In genomic region chr2:63192889-63193778, GRCh38 we compare ENCODE assay signal across 26 cellular contexts.
A peak's percentile ranks its signal among the peaks of the same experiment; 100 is the strongest.
DNase-seq lines count a peak whose midpoint lies in the region; ATAC-seq, FAIRE-seq and TF ChIP-seq lines count a peak whose summit lies in the region.
"Had no signal": no experiment of that assay in that cellular context is flagged by ENCODE, and none has a peak within 500 bp of the region (broad histone marks: within the 10 kb centered on the region; RNA-seq: fewer than 3 reads in every experiment).

No MANE protein-coding gene starts in this region.

- FAIRE-seq in G401.6 (lab: Jason Lieb, UNC), result peak; percentile 55
- FAIRE-seq: K562, pancreas, small intestine had no signal

- DNase-seq in NCI-H1105 (lab: John Stamatoyannopoulos, UW), result peak; percentile 24
- DNase-seq in NCI-H510A treated with DMSO at 0.1 percent for 48 hours (lab: John Stamatoyannopoulos, UW), result peak; percentile 33
- DNase-seq in fibroblast of villous mesenchyme (ENCODE audit: low read depth), result peak; percentile 25
- no peak for DNase-seq in cerebellar cortex (ENCODE audit: low spot score)
- DNase-seq in ecto neural progenitor cell (ENCODE audit: low spot score), result no peak
- DNase-seq in gastrocnemius medialis, result no peak
- DNase-seq: activated CD4-positive, alpha-beta memory T cell treated with anti-CD3 and anti-CD28 coated beads for 36 hours; CD4-positive, CD25-positive, alpha-beta regulatory T cell; foreskin fibroblast; H7; left cardiac atrium; mammary epithelial cell; MG63; NCI-H1694 treated with DMSO at 0.1 percent for 48 hours; NK-92 treated with Interleukin-12 subunit alpha and Interleukin-12 subunit beta, amount 100 ng/mL, for 24 hours; pancreas; PC-9; retina; stimulated activated naive CD8-positive, alpha-beta T cell treated with anti-CD3 and anti-CD28 coated beads, Interleukin-15, amount 100 ng/mL, for 72 hours; uterus had no signal

- no peak overlapping the region for H3K27ac ChIP-seq in gastrocnemius medialis
- H3K27ac ChIP-seq: coronary artery, pancreas, PC-9, uterus had no signal

- intact Hi-C loops in gastrocnemius medialis (cut with DNase I; ENCODE audit: low total_unique reads), result no loop called here

- TF ChIP-seq POLR2A in gastrocnemius medialis (IDR thresholded peaks at IDR 0.05), result no peak

- in situ Hi-C loops in gastrocnemius medialis (cut with MboI; ENCODE audit: low sequenced_read_pairs in 4 of 4), result no loop called here

- H3K4me3 ChIP-seq in fibroblast of villous mesenchyme (ENCODE audit: low read depth, low read length), result no peak overlapping the region
- H3K4me3 ChIP-seq in gastrocnemius medialis, result no peak overlapping the region
- H3K4me3 ChIP-seq: coronary artery, K562, MG63, pancreas, PC-9, uterus had no signal

- no peaks in the 10 kb centered on the region for H3K27me3 ChIP-seq in gastrocnemius medialis
- H3K27me3 ChIP-seq: MG63, pancreas, uterus had no signal

- no peak for ATAC-seq in gastrocnemius medialis
- ATAC-seq: activated naive CD4-positive, alpha-beta T cell treated with anti-CD3 and anti-CD28 coated beads, Interleukin-2, amount 50 U/mL, for 72 hours; K562; left cardiac atrium; Right ventricle myocardium inferior; stimulated activated naive CD8-positive, alpha-beta T cell treated with anti-CD3 and anti-CD28 coated beads, Interleukin-15, amount 100 ng/mL, for 72 hours had no signal

- H3K4me1 ChIP-seq in gastrocnemius medialis, result no peaks in the 10 kb centered on the region
- H3K4me1 ChIP-seq: uterus had no signal

- no peak for TF ChIP-seq CTCF in fibroblast of villous mesenchyme (IDR thresholded peaks at IDR 0.05; ENCODE audit: insufficient read depth, low read depth, low read length)
- TF ChIP-seq CTCF in gastrocnemius medialis (IDR thresholded peaks at IDR 0.05 in 4 of 5, conservative IDR thresholded peaks at IDR 0.05 in 1 of 5), result no peak

- no peaks in the 10 kb centered on the region for H3K36me3 ChIP-seq in gastrocnemius medialis
- H3K36me3 ChIP-seq: MG63, pancreas, uterus had no signal

- no peaks in the 10 kb centered on the region for H3K9me3 ChIP-seq in gastrocnemius medialis
- H3K9me3 ChIP-seq: MG63, pancreas had no signal

Comparison
In these comparisons a context has a peak if more than half of its experiments do, and no peak if none do; other contexts are left out.
1. DNase-seq: peak in NCI-H1105 (single experiment), NCI-H510A treated with DMSO at 0.1 percent for 48 hours (single experiment) and fibroblast of villous mesenchyme (single experiment); none in cerebellar cortex (single experiment), ecto neural progenitor cell (single experiment) and gastrocnemius medialis (0 of 2).